In genomic region chr22:39316440-39317083, GRCh38 we compare ENCODE assay signal across 8 cellular contexts. TPM values are rescaled to one million over a fixed set of nuclear protein-coding genes. Genes with fewer than 3 reads are reported as not detected.
DNase-seq lines count a peak whose midpoint lies in the region; ATAC-seq and TF ChIP-seq lines count a peak whose summit lies in the region.

No MANE protein-coding gene starts in this region.

- H3K36me3 ChIP-seq in OCI-LY3 (replicated peaks; ENCODE audit: low read depth, low read length): peaks cover 75% of the 10 kb centered on the region

- H3K9ac ChIP-seq in OCI-LY3 (ENCODE audit: low read length): no peak overlapping the region

- H4K20me1 ChIP-seq in OCI-LY3 (ENCODE audit: insufficient read depth, low read length): peaks cover 74% of the 10 kb centered on the region

- peak overlapping the region; percentile 41 for H3K27ac ChIP-seq in OCI-LY3 (ENCODE audit: low read length)

- peak overlapping the region; percentile 86 for H3K4me2 ChIP-seq in OCI-LY3 (ENCODE audit: low read length)

- peaks cover 62% of the 10 kb centered on the region for H3K79me2 ChIP-seq in OCI-LY3 (ENCODE audit: low read length)

- H3K4me3 ChIP-seq in OCI-LY3 (ENCODE audit: low read length): peak overlapping the region; percentile 94
- H3K4me3 ChIP-seq in epithelial cell of proximal tubule (ENCODE audit: low read depth, low read length): peak overlapping the region; percentile 96

- no peaks in the 10 kb centered on the region for H3K9me3 ChIP-seq in OCI-LY3 (ENCODE audit: insufficient read depth, low read length)

- DNase-seq in AML-193 (lab: John Stamatoyannopoulos, UW) (peak; percentile 86 to 90), HCEC 1CT (peak; percentile 91), activated T-cell treated with anti-CD3 and anti-CD28 coated beads for 1 hour (ENCODE audit: low read depth) (peak; percentile 70), epithelial cell of proximal tubule (ENCODE audit: low read depth) (peak; percentile 76), myocyte (ENCODE audit: low read depth) (peak; percentile 94)
- peak; percentile 41 for DNase-seq in stimulated activated CD8-positive, alpha-beta memory T cell treated with anti-CD3 and anti-CD28 coated beads, Interleukin-7, amount 100 ng/mL, for 24 hours (ENCODE audit: low read depth)

- no peak overlapping the region for H2AFZ ChIP-seq in OCI-LY3 (ENCODE audit: low read depth, low read length)

- no peaks in the 10 kb centered on the region for H3K27me3 ChIP-seq in OCI-LY3 (ENCODE audit: low read depth, low read length)

- no peak for ATAC-seq in GM19397 (IDR thresholded peaks at IDR 0.05; ENCODE audit: unreplicated experiment)

- H3K4me1 ChIP-seq in OCI-LY3 (ENCODE audit: low read length): peaks cover 29% of the 10 kb centered on the region

- peak; percentile 78 for TF ChIP-seq CTCF in OCI-LY3 (IDR thresholded peaks at IDR 0.05; ENCODE audit: low read depth, low read length)
- TF ChIP-seq CTCF in epithelial cell of proximal tubule (conservative IDR thresholded peaks at IDR 0.05; ENCODE audit: low read depth, low read length): peak; percentile 91

RNA-seq across cellular contexts. Expression of gene RPL3, which starts 2.9 kb away (rescaled TPM):
- total RNA-seq in epithelial cell of proximal tubule: 1,634 and 2,001 TPM in 2 replicates
- total RNA-seq in myocyte: 1,239 and 1,524 TPM in 2 replicates
- 2,014 TPM for polyA plus RNA-seq in myocyte (2012)

RNA-seq across cellular contexts. Expression of gene SYNGR1, which starts 33.2 kb away (rescaled TPM):
- total RNA-seq in epithelial cell of proximal tubule (4.7 TPM in 2 replicates), myocyte (0.29 and 4.9 TPM in 2 replicates)
- polyA plus RNA-seq in myocyte (2012): 10.7 TPM

Comparison
In these comparisons a context has a peak if more than half of its experiments do, and no peak if none do; other contexts are left out.
1. DNase-seq: peak in every context shown above with its lines; median percentile 94 in myocyte; 91 in HCEC 1CT; 88 in AML-193; 76 in epithelial cell of proximal tubule; 70 in activated T-cell treated with anti-CD3 and anti-CD28 coated beads for 1 hour; 41 in stimulated activated CD8-positive, alpha-beta memory T cell treated with anti-CD3 and anti-CD28 coated beads, Interleukin-7, amount 100 ng/mL, for 24 hours.